ENCODE assay signal across 23 cellular contexts in genomic region chr1:235721982-235722381, GRCh38.
"Had no signal": no experiment of that assay in that cellular context is flagged by ENCODE, and none has a peak within 500 bp of the region (broad histone marks: within the 10 kb centered on the region; RNA-seq: fewer than 3 reads in every experiment).

No MANE protein-coding gene starts in this region.

- H3K27ac Mint-ChIP-seq: naive thymus-derived CD4-positive, alpha-beta T cell; nephron; stimulated activated memory B cell treated with anti-CD40 and anti-IgM and Interleukin-4, amounts not matched to agents 10 μg/mL and 1 μg/mL and 100 μg/mL, for 72 hours; stimulated activated naive CD8-positive, alpha-beta T cell treated with anti-CD3 and anti-CD28 coated beads, Interleukin-15, Interleukin-2, amounts not matched to agents 100 ng/mL and 50 ng/mL, for 24 hours had no signal

- H3K36me3 ChIP-seq: prostate gland had no signal

- FAIRE-seq: colon, frontal cortex, kidney had no signal

- H3K4me3 ChIP-seq: dorsolateral prefrontal cortex, prostate gland, right atrium auricular region, sigmoid colon, spleen, thoracic aorta, tibial nerve, upper lobe of right lung, vagina had no signal

- H3K4me1 Mint-ChIP-seq: naive thymus-derived CD4-positive, alpha-beta T cell; stimulated activated memory B cell treated with anti-CD40 and anti-IgM and Interleukin-4, amounts not matched to agents 10 μg/mL and 1 μg/mL and 100 μg/mL, for 72 hours had no signal

- H3K27me3 ChIP-seq: dorsolateral prefrontal cortex, right atrium auricular region, sigmoid colon, spleen, tibial nerve, upper lobe of right lung, vagina had no signal

- H3K27ac ChIP-seq: dorsolateral prefrontal cortex, prostate gland, right atrium auricular region, sigmoid colon, spleen, thoracic aorta, tibial nerve, upper lobe of right lung, vagina had no signal

- H3K9me3 Mint-ChIP-seq: naive thymus-derived CD4-positive, alpha-beta T cell; nephron; stimulated activated memory B cell treated with anti-CD40 and anti-IgM and Interleukin-4, amounts not matched to agents 10 μg/mL and 1 μg/mL and 100 μg/mL, for 72 hours; stimulated activated naive CD8-positive, alpha-beta T cell treated with anti-CD3 and anti-CD28 coated beads, Interleukin-15, Interleukin-2, amounts not matched to agents 100 ng/mL and 50 ng/mL, for 24 hours had no signal

- DNase-seq: dorsolateral prefrontal cortex; effector CD4-positive, alpha-beta T cell; head of caudate nucleus; kidney; mesenchymal stem cell; midbrain; naive thymus-derived CD4-positive, alpha-beta T cell; nucleus accumbens; sigmoid colon; spleen; stimulated activated CD4-positive, alpha-beta T cell treated with anti-CD3 and anti-CD28 coated beads, Interleukin-4, amount 100 ng/mL, for 4 hours; upper lobe of right lung had no signal

- H3K9me3 ChIP-seq: prostate gland, right atrium auricular region, sigmoid colon, spleen, thoracic aorta, tibial nerve, upper lobe of right lung, vagina had no signal

- H3K4me3 Mint-ChIP-seq: naive thymus-derived CD4-positive, alpha-beta T cell; nephron; stimulated activated memory B cell treated with anti-CD40 and anti-IgM and Interleukin-4, amounts not matched to agents 10 μg/mL and 1 μg/mL and 100 μg/mL, for 72 hours; stimulated activated naive CD8-positive, alpha-beta T cell treated with anti-CD3 and anti-CD28 coated beads, Interleukin-15, Interleukin-2, amounts not matched to agents 100 ng/mL and 50 ng/mL, for 24 hours had no signal

- ATAC-seq: left lobe of liver; naive thymus-derived CD4-positive, alpha-beta T cell; stimulated activated memory B cell treated with anti-CD40 and anti-IgM and Interleukin-4, amounts not matched to agents 10 μg/mL and 1 μg/mL and 100 μg/mL, for 72 hours; upper lobe of right lung had no signal

- H3K27me3 Mint-ChIP-seq: naive thymus-derived CD4-positive, alpha-beta T cell; stimulated activated memory B cell treated with anti-CD40 and anti-IgM and Interleukin-4, amounts not matched to agents 10 μg/mL and 1 μg/mL and 100 μg/mL, for 72 hours; stimulated activated naive CD8-positive, alpha-beta T cell treated with anti-CD3 and anti-CD28 coated beads, Interleukin-15, Interleukin-2, amounts not matched to agents 100 ng/mL and 50 ng/mL, for 24 hours had no signal

- H3K4me1 ChIP-seq: prostate gland, right atrium auricular region, sigmoid colon, spleen, tibial nerve, upper lobe of right lung, vagina had no signal
